In genomic region chr5:51214736-51215135, GRCh38 we compare ENCODE assay signal across 1 cellular context.
TF ChIP-seq lines count a peak whose summit lies in the region.

No MANE protein-coding gene starts in this region.

TF ChIP-seq in GM23338, 12 proteins besides CTCF, POLR2A, EP300 and RAD21 (continued from another document):
- TF ChIP-seq ZNF462 (CRISPR knock-in tag; IDR thresholded peaks at IDR 0.05), result no peak
